Comparison of ENCODE assay signal across 33 cellular contexts in genomic region chr2:17915811-17916523, GRCh38. TPM values are rescaled to one million over a fixed set of nuclear protein-coding genes. Genes with fewer than 3 reads are reported as not detected.
DNase-seq lines count a peak whose midpoint lies in the region; ATAC-seq and TF ChIP-seq lines count a peak whose summit lies in the region.
"Had no signal": no experiment of that assay in that cellular context is flagged by ENCODE, and none has a peak within 500 bp of the region (broad histone marks: within the 10 kb centered on the region; RNA-seq: fewer than 3 reads in every experiment).

No MANE protein-coding gene starts in this region.

- peak overlapping the region; percentile 42; the same call in 1 of the 2 replicates for H3K9ac ChIP-seq in iPS-20b (ENCODE audit: low read depth, low read length)

- no peaks in the 10 kb centered on the region for H3K9me3 ChIP-seq in left ventricle myocardium inferior (replicated peaks)
- no peaks in the 10 kb centered on the region for H3K9me3 ChIP-seq in iPS-20b (ENCODE audit: insufficient read depth, low read depth, low read length)
- H3K9me3 ChIP-seq: body of pancreas, esophagus squamous epithelium, heart left ventricle, neutrophil, prostate gland had no signal

- H3K4me3 ChIP-seq in left ventricle myocardium inferior: no peak overlapping the region
- H3K4me3 ChIP-seq in iPS-20b (ENCODE audit: low read length): no peak overlapping the region
- H3K4me3 ChIP-seq: body of pancreas, esophagus squamous epithelium, heart left ventricle, K562, prostate gland had no signal

- H3K27me3 ChIP-seq in left ventricle myocardium inferior (ENCODE audit: low read depth) (no peaks in the 10 kb centered on the region), iPS-20b (ENCODE audit: insufficient read depth, low read length) (no peaks in the 10 kb centered on the region)
- H3K27me3 ChIP-seq: body of pancreas, esophagus squamous epithelium, heart left ventricle, neutrophil had no signal

- DNase-seq in left ventricle myocardium superior (no peak), left ventricle myocardium inferior (no peak), myocyte (ENCODE audit: low read depth) (peak; percentile 42), OCI-M1 (lab: John Stamatoyannopoulos, UW) (no peak), OCI-M2 (lab: John Stamatoyannopoulos, UW; ENCODE audit: unreplicated experiment) (no peak)
- no peak for DNase-seq in activated effector memory CD4-positive, alpha-beta T cell treated with Interleukin-2 at 50 U/mL for 16 hours
- no peak for DNase-seq in NK-92 treated with Interleukin-12 subunit alpha and Interleukin-12 subunit beta, amount 100 ng/mL, for 24 hours (lab: John Stamatoyannopoulos, UW)
- DNase-seq: activated CD4-positive, alpha-beta memory T cell treated with anti-CD3 and anti-CD28 coated beads, Interleukin-2, amount 10 ng/mL, durations not matched to agents 7 days and 5 days; activated CD4-positive, alpha-beta T cell treated with anti-CD3 and anti-CD28 coated beads for 1 hour; activated CD8-positive, alpha-beta memory T cell treated with anti-CD3 and anti-CD28 coated beads, Interleukin-2, amount 50 U/mL, for 4 hours; activated naive CD4-positive, alpha-beta T cell treated with anti-CD3 and anti-CD28 coated beads for 36 hours; body of pancreas; CD4-positive, alpha-beta T cell; DND-41; esophagus squamous epithelium; foreskin keratinocyte; GF-D8; heart left ventricle; kidney; NCI-H1105 treated with DMSO at 0.1 percent for 48 hours; NCI-H2029; NCI-H526; SHP77; stimulated activated CD4-positive, alpha-beta T cell treated with anti-CD3 and anti-CD28 coated beads, Interleukin-15, amount 100 ng/mL, for 24 hours; T-helper 2 cell had no signal

- H3K27ac ChIP-seq in left ventricle myocardium inferior (replicated peaks) (no peak overlapping the region), iPS-20b (ENCODE audit: low read length) (no peak overlapping the region)
- H3K27ac ChIP-seq: 22Rv1, body of pancreas, esophagus squamous epithelium, foreskin keratinocyte, heart left ventricle, neutrophil, prostate gland had no signal

- H3K36me3 ChIP-seq in left ventricle myocardium inferior: no peaks in the 10 kb centered on the region
- no peaks in the 10 kb centered on the region for H3K36me3 ChIP-seq in iPS-20b (ENCODE audit: insufficient read depth, low read depth, low read length)
- H3K36me3 ChIP-seq: heart left ventricle, neutrophil, prostate gland had no signal

- intact Hi-C loops in left ventricle myocardium superior (cut with micrococcal nuclease) (no loop called here), left ventricle myocardium inferior (cut with micrococcal nuclease) (no loop called here)

- H3K4me1 ChIP-seq in left ventricle myocardium inferior: peaks cover 17% of the 10 kb centered on the region
- H3K4me1 ChIP-seq in iPS-20b (ENCODE audit: insufficient read depth, low read length): peaks cover 10% of the 10 kb centered on the region
- H3K4me1 ChIP-seq: foreskin keratinocyte, prostate gland had no signal

- peak; percentile 18 for ATAC-seq in left ventricle myocardium superior
- ATAC-seq: body of pancreas; foreskin keratinocyte; K562; Panc1; stimulated activated effector memory CD8-positive, alpha-beta T cell treated with anti-CD3 and anti-CD28 coated beads, Interleukin-12 subunit alpha, Interleukin-12 subunit beta, amount 100 ng/mL, for 72 hours had no signal

- TF ChIP-seq CTCF in left ventricle myocardium inferior (IDR thresholded peaks at IDR 0.05; ENCODE audit: borderline replicate concordance): no peak

RNA-seq across cellular contexts. Expression of gene KCNS3, which starts 37.5 kb away (rescaled TPM):
- total RNA-seq in left ventricle myocardium superior (4.9 TPM), left ventricle myocardium inferior (4.0 TPM), myocyte (8.8 and 18.0 TPM in 2 replicates)
- polyA plus RNA-seq in myocyte (2012): 8.2 TPM
- total RNA-seq: activated CD4-positive, alpha-beta memory T cell treated with anti-CD3 and anti-CD28 coated beads, Interleukin-2, amount 10 ng/mL, durations not matched to agents 7 days and 5 days; activated T-helper 1 cell treated with anti-CD3 and anti-CD28 coated beads, Interleukin-12 subunit alpha, Interleukin-12 subunit beta, Interleukin-2, Interleukin-4 antibody, amounts not matched to agents 30 ng/mL and 10 ng/mL and 1 ng/mL, durations not matched to agents 14 hours and 24 hours and 36 hours; CD4-positive, alpha-beta T cell had no signal
